Comparison of ENCODE assay signal across 12 cellular contexts in the genomic region with DNA sequence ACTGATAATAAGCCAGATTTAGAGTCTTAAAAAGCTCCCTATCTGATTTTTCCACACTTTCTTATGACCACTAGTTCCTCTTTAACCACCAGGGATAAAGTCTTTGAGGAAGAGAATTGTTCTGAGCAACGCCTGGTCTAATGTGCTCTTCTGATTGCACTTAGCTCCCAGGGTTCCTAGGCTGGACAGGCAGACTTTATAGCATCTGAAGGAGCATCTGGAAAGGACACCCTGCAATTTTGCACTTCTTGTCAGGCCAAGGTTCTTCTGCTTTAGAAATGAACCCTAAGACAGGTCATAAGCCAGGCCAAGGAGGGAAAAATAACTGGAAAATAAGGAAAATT.
A peak's percentile ranks its signal among the peaks of the same experiment; 100 is the strongest.
DNase-seq lines count a peak whose midpoint lies in the region; ATAC-seq and TF ChIP-seq lines count a peak whose summit lies in the region.
"Had no signal": no experiment of that assay in that cellular context is flagged by ENCODE, and none has a peak within 500 bp of the region (broad histone marks: within the 10 kb centered on the region; RNA-seq: fewer than 3 reads in every experiment).

No MANE protein-coding gene starts in this region.

- DNase-seq in KBM-7 (peak; percentile 49), mammary epithelial cell (no peak), psoas muscle (no peak), NCI-H526 (lab: John Stamatoyannopoulos, UW) (no peak), left lobe of liver (ENCODE audit: low spot score) (no peak)
- no peak for DNase-seq in stimulated activated CD8-positive, alpha-beta memory T cell treated with anti-CD3 and anti-CD28 coated beads, Interleukin-4, amount 100 ng/mL, for 48 hours
- DNase-seq: CD4-positive, CD25-positive, alpha-beta regulatory T cell; NCI-H226 had no signal

- no peaks in the 10 kb centered on the region for H4K20me1 ChIP-seq in BLaER1 treated with 17β-estradiol and CSF1 and Interleukin-3, amounts not matched to agents 10 nM and 100 nM
- no peaks in the 10 kb centered on the region for H4K20me1 ChIP-seq in mammary epithelial cell (ENCODE audit: insufficient read depth, low read length)

- 0 out of 22 replicates have a peak overlapping the region, but pooled peaks of 2 of the 11 experiments have one; percentile 2 to 3 for H3K27ac ChIP-seq in BLaER1 treated with 17β-estradiol and CSF1 and Interleukin-3, amounts not matched to agents 10 nM and 100 nM
- H3K27ac ChIP-seq in mammary epithelial cell (ENCODE audit: insufficient read depth, low read depth, low read length) (no peak overlapping the region), psoas muscle (peak overlapping the region; percentile 64)
- H3K27ac ChIP-seq: KMS-11, PC-9 had no signal

- no peak overlapping the region for H3K4me3 ChIP-seq in BLaER1 treated with 17β-estradiol and CSF1 and Interleukin-3, amounts not matched to agents 10 nM and 100 nM
- H3K4me3 ChIP-seq in mammary epithelial cell (replicated peaks in 1 of 3; ENCODE audit: insufficient read depth in 1 of 3, low read depth in 2 of 3, low read length in 3 of 3): no peak overlapping the region
- no peak overlapping the region for H3K4me3 ChIP-seq in psoas muscle
- H3K4me3 ChIP-seq: PC-9 had no signal

- no TSS peak for BruUV-seq in mammary epithelial cell (replicated peaks; lab: Mats Ljungman, UMichigan)

- dilution Hi-C loops in mammary epithelial cell (cut with HindIII; ENCODE audit: low sequenced_read_pairs): no loop called here

- in situ Hi-C loops in KBM-7 (cut with MboI; ENCODE audit: low pct_unique_long_range_greater_than_20kb, low sequenced_read_pairs) (loop anchor here (25.0 kb wide), 2 partner anchors 269 to 781 kb away; partner anchors contain the start of gene TBPL2), mammary epithelial cell (cut with MboI; ENCODE audit: low sequenced_read_pairs in 2 of 2) (loop anchor here in 1 of 2 donors (25.0 kb wide), 1 partner anchor 781 kb away; no protein-coding TSS in a partner anchor)

- peak overlapping the region in 8 of 11 experiments; percentile 11 to 65 (median 42); a peak in 13 of 22 replicates for H3K4me2 ChIP-seq in BLaER1 treated with 17β-estradiol and CSF1 and Interleukin-3, amounts not matched to agents 10 nM and 100 nM
- peak overlapping the region; percentile 46 for H3K4me2 ChIP-seq in mammary epithelial cell (ENCODE audit: insufficient read depth, low read depth, low read length)
- H3K4me2 ChIP-seq: KMS-11, PC-9 had no signal

- 90% methylated on average over 1 of the region's 1 CpG for WGBS in mammary epithelial cell (ENCODE audit: low coverage, missing lambda C conversion rate)
- 68 to 94% (median 71%) methylated on average over 1 of the region's 1 CpG for WGBS in psoas muscle, 3 donors

- no peaks in the 10 kb centered on the region for H3K79me2 ChIP-seq in mammary epithelial cell (ENCODE audit: insufficient read depth, low read length)

- CTCF ChIA-PET in mammary epithelial cell (lab: Charles Lee; ENCODE audit: low non-redundant PET): interaction anchor here (0.5 to 1.2 kb wide), 5 partner anchors 259 to 783 kb away, joined by 3 to 7 read pairs (median 3); no protein-coding TSS in a partner anchor

- intact Hi-C loops in mammary epithelial cell (cut with micrococcal nuclease) (no loop called here), psoas muscle (cut with DNase I) (loop anchor here (2.0 to 10.0 kb wide), 4 partner anchors 408 to 768 kb away; partner anchors contain the start of gene PELI2 (in 1 of the 2))

- H3K9ac ChIP-seq in BLaER1 treated with 17β-estradiol and CSF1 and Interleukin-3, amounts not matched to agents 10 nM and 100 nM: no peak overlapping the region
- H3K9ac ChIP-seq in mammary epithelial cell (ENCODE audit: insufficient read depth, low read length): no peak overlapping the region
- H3K9ac ChIP-seq: KMS-11 had no signal

- H3K4me1 ChIP-seq in BLaER1 treated with 17β-estradiol and CSF1 and Interleukin-3, amounts not matched to agents 10 nM and 100 nM: peaks cover 22 to 90% (median 74%) of the 10 kb centered on the region in 10 experiments
- H3K4me1 ChIP-seq in mammary epithelial cell (ENCODE audit: insufficient read depth, low read length) (peaks cover 27% of the 10 kb centered on the region), psoas muscle (peaks cover 12% of the 10 kb centered on the region)

- ATAC-seq in psoas muscle (peak in 2 of 4 donors; percentile 13 to 30), left lobe of liver (no peak)

- TF ChIP-seq CTCF in mammary epithelial cell (conservative IDR thresholded peaks at IDR 0.05 in 1 of 2, IDR thresholded peaks at IDR 0.05 in 1 of 2; ENCODE audit: extremely low read depth in 1 of 2, insufficient read depth in 1 of 2, low read depth in 1 of 2, low read length in 2 of 2) (no peak), psoas muscle (IDR thresholded peaks at IDR 0.05) (no peak)

- no peaks in the 10 kb centered on the region for H3K27me3 ChIP-seq in BLaER1 treated with 17β-estradiol and CSF1 and Interleukin-3, amounts not matched to agents 10 nM and 100 nM
- H3K27me3 ChIP-seq in mammary epithelial cell (ENCODE audit: insufficient read depth, low read length): no peaks in the 10 kb centered on the region
- H3K27me3 ChIP-seq in psoas muscle (ENCODE audit: insufficient read depth in 3 of 3, low read length in 2 of 3): no peaks in the 10 kb centered on the region

- H3K36me3 ChIP-seq in BLaER1 treated with 17β-estradiol and CSF1 and Interleukin-3, amounts not matched to agents 10 nM and 100 nM: peaks cover 0 to 6% (median 0%) of the 10 kb centered on the region in 11 experiments; a peak in 4 of 22 replicates
- no peaks in the 10 kb centered on the region for H3K36me3 ChIP-seq in mammary epithelial cell (ENCODE audit: insufficient read depth, low read length)
- peaks cover 0 to 9% of the 10 kb centered on the region in 2 donors for H3K36me3 ChIP-seq in psoas muscle (ENCODE audit: insufficient read depth in 1 of 2, low read depth in 1 of 2)

- no peak overlapping the region for H2AFZ ChIP-seq in mammary epithelial cell (ENCODE audit: low read depth, low read length)
- H2AFZ ChIP-seq: PC-9 had no signal

- peaks cover 0 to 6% (median 2%) of the 10 kb centered on the region in 11 experiments; a peak in 14 of 22 replicates for H3K9me3 ChIP-seq in BLaER1 treated with 17β-estradiol and CSF1 and Interleukin-3, amounts not matched to agents 10 nM and 100 nM (replicated peaks in 1 of 11)
- peaks cover 7% of the 10 kb centered on the region for H3K9me3 ChIP-seq in mammary epithelial cell (replicated peaks; ENCODE audit: insufficient read depth, low read length)
- no peaks in the 10 kb centered on the region for H3K9me3 ChIP-seq in psoas muscle
- H3K9me3 ChIP-seq: Caco-2 had no signal
